In the genomic region with DNA sequence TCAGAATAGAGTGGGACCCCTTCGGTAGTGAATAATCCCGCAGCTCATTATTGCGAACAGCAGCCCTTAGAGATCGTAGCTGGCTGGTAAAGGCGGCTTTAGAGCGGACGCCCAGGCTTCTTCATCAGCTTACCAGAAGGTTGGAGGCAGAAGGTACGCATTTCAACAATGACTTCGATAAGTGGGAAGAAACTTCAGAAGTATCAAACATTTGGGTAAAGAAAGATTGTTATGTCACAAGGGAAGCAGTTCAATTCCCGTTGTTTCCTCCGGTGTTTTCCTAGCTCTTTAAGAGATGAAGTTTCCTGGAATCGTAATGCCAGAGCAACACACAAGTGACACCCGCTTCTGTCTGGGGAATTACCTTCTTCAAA, we compare ENCODE assay signal across 8 cellular contexts.
DNase-seq lines count a peak whose midpoint lies in the region; TF ChIP-seq lines count a peak whose summit lies in the region.

No MANE protein-coding gene starts in this region.

- no peaks in the 10 kb centered on the region for H3K9me3 Mint-ChIP-seq in glutamatergic neuron (ENCODE audit: unreplicated experiment)

- peaks cover 7% of the 10 kb centered on the region for H3K27me3 Mint-ChIP-seq in glutamatergic neuron (ENCODE audit: unreplicated experiment)

- H3K27me3 ChIP-seq in osteoblast (ENCODE audit: insufficient read depth, low read length) = peaks cover 20% of the 10 kb centered on the region

- H3K27ac Mint-ChIP-seq in glutamatergic neuron (ENCODE audit: unreplicated experiment) = no peak overlapping the region

- no peaks in the 10 kb centered on the region for H3K4me1 Mint-ChIP-seq in glutamatergic neuron (ENCODE audit: low read depth, unreplicated experiment)

- no peaks in the 10 kb centered on the region for H3K36me3 Mint-ChIP-seq in glutamatergic neuron (ENCODE audit: unreplicated experiment)

- peak overlapping the region; percentile 45 for H3K4me3 ChIP-seq in astrocyte of the spinal cord (ENCODE audit: low read depth, low read length)
- H3K4me3 ChIP-seq in osteoblast (ENCODE audit: insufficient read depth, low read length) = peak overlapping the region; percentile 65

- in situ Hi-C loops in astrocyte of the spinal cord (cut with HindIII; ENCODE audit: low sequenced_read_pairs) = no loop called here

- peak overlapping the region; percentile 18 for H2AFZ ChIP-seq in osteoblast (ENCODE audit: low read length)

- TF ChIP-seq CTCF in astrocyte of the spinal cord (IDR thresholded peaks at IDR 0.05; ENCODE audit: low read depth, low read length) (no peak), osteoblast (IDR thresholded peaks at IDR 0.05; ENCODE audit: extremely low read depth, low read depth, low read length) (no peak), glutamatergic neuron (IDR thresholded peaks at IDR 0.05; ENCODE audit: partially characterized antibody, unreplicated experiment) (no peak)

- no peak overlapping the region for H3K4me3 Mint-ChIP-seq in glutamatergic neuron (ENCODE audit: unreplicated experiment)

- no peaks in the 10 kb centered on the region for H3K9me3 ChIP-seq in osteoblast (ENCODE audit: low read depth, low read length)

- H3K4me1 ChIP-seq in osteoblast (ENCODE audit: insufficient read depth, low read length) = peaks cover 13% of the 10 kb centered on the region

- DNase-seq in NCI-H146 (lab: John Stamatoyannopoulos, UW) (peak; percentile 23), NCI-H146 treated with DMSO at 0.1 percent for 48 hours (lab: John Stamatoyannopoulos, UW; ENCODE audit: unreplicated experiment) (no peak), HT-29 (ENCODE audit: low spot score) (peak; percentile 48), astrocyte of the spinal cord (ENCODE audit: low read depth, low spot score) (peak; percentile 31), osteoblast (ENCODE audit: insufficient read length, low spot score, missing footprints) (peak; percentile 52), NCI-H2107 (lab: John Stamatoyannopoulos, UW) (no peak), glutamatergic neuron (no peak), DMS79 (lab: John Stamatoyannopoulos, UW) (no peak)

- H3K79me2 ChIP-seq in osteoblast (ENCODE audit: insufficient read depth, low read length) = no peaks in the 10 kb centered on the region

- no peaks in the 10 kb centered on the region for H4K20me1 ChIP-seq in osteoblast (ENCODE audit: insufficient read depth, low read length)

- H3K27ac ChIP-seq in osteoblast (ENCODE audit: low read depth, low read length) = no peak overlapping the region

- H3K4me2 ChIP-seq in osteoblast (ENCODE audit: insufficient read depth, low read length) = peak overlapping the region; percentile 89

- no peaks in the 10 kb centered on the region for H3K36me3 ChIP-seq in osteoblast (ENCODE audit: insufficient read depth, low read length)

Comparison
In these comparisons a context has a peak if more than half of its experiments do, and no peak if none do; other contexts are left out.
1. DNase-seq: peak in NCI-H146 (single experiment), HT-29 (single experiment), astrocyte of the spinal cord (single experiment) and osteoblast (single experiment); none in NCI-H146 treated with DMSO at 0.1 percent for 48 hours (single experiment), NCI-H2107 (single experiment), glutamatergic neuron (single experiment) and DMS79 (single experiment).